Comparison of ENCODE assay signal across 8 cellular contexts in genomic region chr19:40403262-40403984, GRCh38. TPM values are rescaled to one million over a fixed set of nuclear protein-coding genes. Genes with fewer than 3 reads are reported as not detected.
DNase-seq lines count a peak whose midpoint lies in the region; ATAC-seq and TF ChIP-seq lines count a peak whose summit lies in the region.

No MANE protein-coding gene starts in this region.

- H3K36me3 ChIP-seq in neuron (ENCODE audit: insufficient read depth, low read length) (no peaks in the 10 kb centered on the region), subcutaneous abdominal adipose tissue (ENCODE audit: control insufficient read depth in 5 of 5, insufficient read depth in 5 of 5, low read length in 5 of 5) (no peaks in the 10 kb centered on the region)

- H3K4me1 ChIP-seq in neuron (ENCODE audit: insufficient read depth, low read length) = peaks cover 3% of the 10 kb centered on the region
- H3K4me1 ChIP-seq in subcutaneous abdominal adipose tissue (ENCODE audit: control insufficient read depth in 5 of 5, insufficient read depth in 5 of 5, low read length in 5 of 5) = peaks cover 2 to 34% (median 25%) of the 10 kb centered on the region in 5 donors

- H3K9me3 ChIP-seq in neuron (ENCODE audit: low read length) (no peaks in the 10 kb centered on the region), subcutaneous abdominal adipose tissue (ENCODE audit: control insufficient read depth in 5 of 5, low read length in 5 of 5) (no peaks in the 10 kb centered on the region)

- peaks cover 3% of the 10 kb centered on the region for H3K27me3 Mint-ChIP-seq in activated T-helper 2 cell treated with anti-CD3 and anti-CD28 coated beads, Interferon-gamma antibody, Interleukin-2, Interleukin-4, amounts not matched to agents 10 μg/mL and 5 μg/mL and 100 μg/mL, durations not matched to agents 14 hours and 24 hours and 36 hours (ENCODE audit: low read depth)

- H3K27ac ChIP-seq in subcutaneous abdominal adipose tissue (ENCODE audit: low read depth, low read length) = peak overlapping the region; percentile 74

- intact Hi-C loops in activated T-helper 2 cell treated with anti-CD3 and anti-CD28 coated beads, Interferon-gamma antibody, Interleukin-2, Interleukin-4, amounts not matched to agents 10 μg/mL and 5 μg/mL and 100 μg/mL, durations not matched to agents 14 hours and 24 hours and 36 hours (cut with micrococcal nuclease) = no loop called here

- H3K4me3 ChIP-seq in fibroblast of villous mesenchyme (ENCODE audit: low read depth, low read length) (peak overlapping the region; percentile 68), neuron (ENCODE audit: low read length) (peak overlapping the region; percentile 53), subcutaneous abdominal adipose tissue (ENCODE audit: low read depth in 1 of 5, low read length in 5 of 5) (peak overlapping the region; percentile 60 to 75 (median 69))

- no peaks in the 10 kb centered on the region for H3K9me3 Mint-ChIP-seq in activated T-helper 2 cell treated with anti-CD3 and anti-CD28 coated beads, Interferon-gamma antibody, Interleukin-2, Interleukin-4, amounts not matched to agents 10 μg/mL and 5 μg/mL and 100 μg/mL, durations not matched to agents 14 hours and 24 hours and 36 hours

- no peaks in the 10 kb centered on the region for H3K36me3 Mint-ChIP-seq in activated T-helper 2 cell treated with anti-CD3 and anti-CD28 coated beads, Interferon-gamma antibody, Interleukin-2, Interleukin-4, amounts not matched to agents 10 μg/mL and 5 μg/mL and 100 μg/mL, durations not matched to agents 14 hours and 24 hours and 36 hours (ENCODE audit: low read depth)

- H3K4me3 Mint-ChIP-seq in activated T-helper 2 cell treated with anti-CD3 and anti-CD28 coated beads, Interferon-gamma antibody, Interleukin-2, Interleukin-4, amounts not matched to agents 10 μg/mL and 5 μg/mL and 100 μg/mL, durations not matched to agents 14 hours and 24 hours and 36 hours (ENCODE audit: low read depth) = peak overlapping the region; percentile 85

- peak overlapping the region; percentile 77 for H3K27ac Mint-ChIP-seq in activated T-helper 2 cell treated with anti-CD3 and anti-CD28 coated beads, Interferon-gamma antibody, Interleukin-2, Interleukin-4, amounts not matched to agents 10 μg/mL and 5 μg/mL and 100 μg/mL, durations not matched to agents 14 hours and 24 hours and 36 hours

- peak; percentile 65 for ATAC-seq in GM21381 (IDR thresholded peaks at IDR 0.05; ENCODE audit: unreplicated experiment)

- DNase-seq in COLO829 (ENCODE audit: low spot score) (peak; percentile 93), HuH-7 (ENCODE audit: low spot score) (peak; percentile 99), RPMI8226 (peak; percentile 89), fibroblast of villous mesenchyme (ENCODE audit: low read depth) (peak; percentile 90)
- DNase-seq in activated T-helper 2 cell treated with anti-CD3 and anti-CD28 coated beads, Interferon-gamma antibody, Interleukin-2, Interleukin-4, amounts not matched to agents 10 μg/mL and 5 μg/mL and 100 μg/mL, durations not matched to agents 14 hours and 24 hours and 36 hours (ENCODE audit: low spot score) = peak; percentile 83

- H3K27me3 ChIP-seq in neuron (ENCODE audit: insufficient read depth, low read length) = no peaks in the 10 kb centered on the region
- H3K27me3 ChIP-seq in subcutaneous abdominal adipose tissue (ENCODE audit: control insufficient read depth in 5 of 5, insufficient read depth in 4 of 5, low read length in 5 of 5) = no peaks in the 10 kb centered on the region

- TF ChIP-seq CTCF in fibroblast of villous mesenchyme (IDR thresholded peaks at IDR 0.05; ENCODE audit: insufficient read depth, low read depth, low read length) = no peak

- H3K4me1 Mint-ChIP-seq in activated T-helper 2 cell treated with anti-CD3 and anti-CD28 coated beads, Interferon-gamma antibody, Interleukin-2, Interleukin-4, amounts not matched to agents 10 μg/mL and 5 μg/mL and 100 μg/mL, durations not matched to agents 14 hours and 24 hours and 36 hours (ENCODE audit: low read depth) = peaks cover 12% of the 10 kb centered on the region

- H2AFZ ChIP-seq in neuron (ENCODE audit: low read depth, low read length) = peak overlapping the region; percentile 51

- H3K9ac ChIP-seq in subcutaneous abdominal adipose tissue (ENCODE audit: low read length in 5 of 5) = peak overlapping the region in 4 of 5 donors; percentile 30 to 75 (median 70)

RNA-seq across cellular contexts. Expression of gene PRX, which starts 9.8 kb away (rescaled TPM):
- total RNA-seq in activated T-helper 2 cell treated with anti-CD3 and anti-CD28 coated beads, Interferon-gamma antibody, Interleukin-2, Interleukin-4, amounts not matched to agents 10 μg/mL and 5 μg/mL and 100 μg/mL, durations not matched to agents 14 hours and 24 hours and 36 hours = 0.83 and 0.87 TPM in 2 replicates
- 0.86 and 1.9 TPM in 2 replicates for total RNA-seq in fibroblast of villous mesenchyme

RNA-seq across cellular contexts. Expression of gene HIPK4, which starts 13.4 kb away (rescaled TPM):
- total RNA-seq in activated T-helper 2 cell treated with anti-CD3 and anti-CD28 coated beads, Interferon-gamma antibody, Interleukin-2, Interleukin-4, amounts not matched to agents 10 μg/mL and 5 μg/mL and 100 μg/mL, durations not matched to agents 14 hours and 24 hours and 36 hours = 0.07 TPM in 1 of 2 replicates, not detected in the other
- total RNA-seq in fibroblast of villous mesenchyme = under 0.01 TPM in 2 replicates

RNA-seq across cellular contexts. Expression of gene SERTAD1, which starts 22.4 kb away (rescaled TPM):
- 17.5 and 18.1 TPM in 2 replicates for total RNA-seq in activated T-helper 2 cell treated with anti-CD3 and anti-CD28 coated beads, Interferon-gamma antibody, Interleukin-2, Interleukin-4, amounts not matched to agents 10 μg/mL and 5 μg/mL and 100 μg/mL, durations not matched to agents 14 hours and 24 hours and 36 hours
- 20.0 and 22.0 TPM in 2 replicates for total RNA-seq in fibroblast of villous mesenchyme

RNA-seq across cellular contexts. Expression of gene SERTAD3, which starts 40.7 kb away (rescaled TPM):
- 12.5 and 13.1 TPM in 2 replicates for total RNA-seq in activated T-helper 2 cell treated with anti-CD3 and anti-CD28 coated beads, Interferon-gamma antibody, Interleukin-2, Interleukin-4, amounts not matched to agents 10 μg/mL and 5 μg/mL and 100 μg/mL, durations not matched to agents 14 hours and 24 hours and 36 hours
- 38.0 and 49.2 TPM in 2 replicates for total RNA-seq in fibroblast of villous mesenchyme

RNA-seq across cellular contexts. Expression of gene PLD3, which starts 54.9 kb away (rescaled TPM):
- 59.2 and 60.1 TPM in 2 replicates for total RNA-seq in activated T-helper 2 cell treated with anti-CD3 and anti-CD28 coated beads, Interferon-gamma antibody, Interleukin-2, Interleukin-4, amounts not matched to agents 10 μg/mL and 5 μg/mL and 100 μg/mL, durations not matched to agents 14 hours and 24 hours and 36 hours
- 146 and 152 TPM in 2 replicates for total RNA-seq in fibroblast of villous mesenchyme

Comparison
In these comparisons a context has a peak if more than half of its experiments do, and no peak if none do; other contexts are left out.
1. Peak in every context shown above with its lines: DNase-seq, ATAC-seq, H3K4me3 ChIP-seq and H3K27ac ChIP-seq.